ENCODE assay signal across 8 cellular contexts in genomic region chr6:10837009-10837691, GRCh38. TPM values are rescaled to one million over a fixed set of nuclear protein-coding genes. Genes with fewer than 3 reads are reported as not detected.
DNase-seq lines count a peak whose midpoint lies in the region; ATAC-seq and TF ChIP-seq lines count a peak whose summit lies in the region.

No MANE protein-coding gene starts in this region.

- no TSS peak for BruUV-seq in MCF 10A (replicated peaks; lab: Mats Ljungman, UMichigan)

- H3K27ac Mint-ChIP-seq in MCF 10A (ENCODE audit: low read depth, unreplicated experiment): peak overlapping the region; percentile 66
- H3K27ac Mint-ChIP-seq in stimulated activated naive B cell treated with anti-CD40 and anti-IgM and Interleukin-4, amounts not matched to agents 10 μg/mL and 1 μg/mL and 100 μg/mL, for 72 hours: peak overlapping the region; percentile 96

- DNase-seq in DMS53 (lab: John Stamatoyannopoulos, UW) (peak; percentile 63), DMS53 treated with DMSO at 0.1 percent for 48 hours (lab: John Stamatoyannopoulos, UW; ENCODE audit: unreplicated experiment) (no peak), NB4 (ENCODE audit: low read depth) (peak; percentile 53), MCF 10A (ENCODE audit: unreplicated experiment) (no peak), islet precursor cell (peak; percentile 56)
- DNase-seq in stimulated activated naive B cell treated with anti-CD40 and anti-IgM and Interleukin-4, amounts not matched to agents 10 μg/mL and 1 μg/mL and 100 μg/mL, for 72 hours: no peak

- ATAC-seq in stimulated activated naive B cell treated with anti-CD40 and anti-IgM and Interleukin-4, amounts not matched to agents 10 μg/mL and 1 μg/mL and 100 μg/mL, for 72 hours (replicated peaks): no peak
- ATAC-seq in HG03159 (IDR thresholded peaks at IDR 0.05; ENCODE audit: unreplicated experiment) (no peak), HG02840 (IDR thresholded peaks at IDR 0.05; ENCODE audit: low FRiP score, unreplicated experiment) (no peak)

- H3K4me3 Mint-ChIP-seq in MCF 10A (ENCODE audit: unreplicated experiment): peak overlapping the region; percentile 74
- peak overlapping the region; percentile 83 to 85 for H3K4me3 Mint-ChIP-seq in stimulated activated naive B cell treated with anti-CD40 and anti-IgM and Interleukin-4, amounts not matched to agents 10 μg/mL and 1 μg/mL and 100 μg/mL, for 72 hours

- H3K36me3 Mint-ChIP-seq in MCF 10A (ENCODE audit: insufficient read depth, unreplicated experiment): no peaks in the 10 kb centered on the region
- H3K36me3 Mint-ChIP-seq in stimulated activated naive B cell treated with anti-CD40 and anti-IgM and Interleukin-4, amounts not matched to agents 10 μg/mL and 1 μg/mL and 100 μg/mL, for 72 hours: peaks cover 4 to 6% of the 10 kb centered on the region in 2 donors

- CTCF ChIA-PET in MCF 10A (lab: Yijun Ruan, JAX): interaction anchor here (0.8 to 1.4 kb wide), 2 partner anchors 35 to 232 kb away, joined by 3 to 4 read pairs; no protein-coding TSS in a partner anchor

- H3K9me3 Mint-ChIP-seq in MCF 10A (ENCODE audit: unreplicated experiment): no peaks in the 10 kb centered on the region
- H3K9me3 Mint-ChIP-seq in stimulated activated naive B cell treated with anti-CD40 and anti-IgM and Interleukin-4, amounts not matched to agents 10 μg/mL and 1 μg/mL and 100 μg/mL, for 72 hours: peaks cover 3 to 6% of the 10 kb centered on the region in 2 donors

- TF ChIP-seq CTCF in NB4 (IDR thresholded peaks at IDR 0.05; ENCODE audit: low read depth, low read length) (no peak), MCF 10A (IDR thresholded peaks at IDR 0.05; ENCODE audit: unreplicated experiment) (no peak)

- TF ChIP-seq POLR2A in NB4 (IDR thresholded peaks at IDR 0.05; ENCODE audit: extremely low read depth, insufficient read length): no peak

- POLR2A ChIA-PET in MCF 10A (lab: Yijun Ruan, JAX): interaction anchor here (0.5 to 1.2 kb wide), 5 partner anchors 10 to 1479 kb away, joined by 3 to 5 read pairs (median 4); no protein-coding TSS in a partner anchor

- peak overlapping the region; percentile 74 for H3K4me3 ChIP-seq in NB4 (ENCODE audit: low read depth, low read length)

- peaks cover 60% of the 10 kb centered on the region for H3K27me3 Mint-ChIP-seq in MCF 10A (ENCODE audit: insufficient read depth, unreplicated experiment)
- peaks cover 40 to 54% of the 10 kb centered on the region in 2 donors for H3K27me3 Mint-ChIP-seq in stimulated activated naive B cell treated with anti-CD40 and anti-IgM and Interleukin-4, amounts not matched to agents 10 μg/mL and 1 μg/mL and 100 μg/mL, for 72 hours

- intact Hi-C loops in MCF 10A (cut with micrococcal nuclease): no loop called here

- peaks cover 9% of the 10 kb centered on the region for H3K4me1 Mint-ChIP-seq in MCF 10A (ENCODE audit: insufficient read depth, unreplicated experiment)
- peaks cover 9 to 27% of the 10 kb centered on the region in 2 donors for H3K4me1 Mint-ChIP-seq in stimulated activated naive B cell treated with anti-CD40 and anti-IgM and Interleukin-4, amounts not matched to agents 10 μg/mL and 1 μg/mL and 100 μg/mL, for 72 hours

RNA-seq across cellular contexts. Expression of gene MAK, which starts 1.2 kb away (rescaled TPM):
- not detected in 2 replicates for total RNA-seq in MCF 10A (2022)

RNA-seq across cellular contexts. Expression of gene GCM2, which starts 44.7 kb away (rescaled TPM):
- total RNA-seq in MCF 10A (2022): not detected in 2 replicates

RNA-seq across cellular contexts. Expression of gene SYCP2L, which starts 49.7 kb away (rescaled TPM):
- not detected in 2 replicates for total RNA-seq in MCF 10A (2022)

Comparison
In these comparisons a context has a peak if more than half of its experiments do, and no peak if none do; other contexts are left out.
1. DNase-seq: peak in DMS53 (single experiment), NB4 (single experiment) and islet precursor cell (single experiment); none in DMS53 treated with DMSO at 0.1 percent for 48 hours (single experiment), MCF 10A (single experiment) and stimulated activated naive B cell treated with anti-CD40 and anti-IgM and Interleukin-4, amounts not matched to agents 10 μg/mL and 1 μg/mL and 100 μg/mL, for 72 hours (single experiment).